ENCODE assay signal across 35 cellular contexts in the genomic region with DNA sequence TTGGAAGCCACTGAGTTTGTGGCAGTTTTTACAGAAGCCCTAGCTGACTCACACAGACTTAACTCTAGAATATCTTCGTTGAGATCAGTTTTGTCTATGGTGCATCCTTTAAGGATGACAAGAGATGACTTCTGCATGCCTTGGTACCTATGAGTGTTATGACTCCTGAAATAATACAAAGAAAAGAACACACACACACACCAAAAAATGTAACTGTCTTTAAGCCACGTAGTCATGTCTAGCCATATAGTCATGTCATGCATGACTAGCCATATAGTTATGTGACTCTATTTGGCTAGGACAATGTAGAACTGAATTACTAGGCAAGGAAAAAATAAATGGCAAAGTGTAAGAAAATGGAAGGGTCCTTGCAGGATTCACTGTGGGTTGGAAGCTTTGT.
"Had no signal": no experiment of that assay in that cellular context is flagged by ENCODE, and none has a peak within 500 bp of the region (broad histone marks: within the 10 kb centered on the region; RNA-seq: fewer than 3 reads in every experiment).

No MANE protein-coding gene starts in this region.

- H3K4me3 ChIP-seq: MG63 had no signal

- H3K9ac ChIP-seq: KMS-11 had no signal

- DNase-seq: Karpas-422, Kasumi-1, MG63, MM.1S, MV-4-11, NCI-H1048, NCI-H1092, NCI-H1092 treated with DMSO at 0.1 percent for 48 hours, NCI-H1105, NCI-H1105 treated with DMSO at 0.1 percent for 48 hours, NCI-H1417, NCI-H1417 treated with DMSO at 0.1 percent for 48 hours, NCI-H1436, NCI-H1436 treated with DMSO at 0.1 percent for 48 hours, NCI-H146, NCI-H1694, NCI-H1694 treated with DMSO at 0.1 percent for 48 hours, NCI-H187, NCI-H187 treated with DMSO at 0.1 percent for 48 hours, NCI-H1930, NCI-H2029, NCI-H2029 treated with DMSO at 0.1 percent for 48 hours, NCI-H2081, NCI-H2081 treated with DMSO at 0.1 percent for 48 hours, NCI-H2107, NCI-H2171, NCI-H2171 treated with DMSO at 0.1 percent for 48 hours, NCI-H2227 treated with DMSO at 0.1 percent for 48 hours, NCI-H226, NCI-H345, NCI-H446, NCI-H446 treated with DMSO at 0.1 percent for 48 hours, NCI-H510A, NCI-H510A treated with DMSO at 0.1 percent for 48 hours had no signal

- H3K4me2 ChIP-seq: KMS-11 had no signal

- H3K36me3 ChIP-seq: MG63 had no signal

- H3K9me3 ChIP-seq: MG63 had no signal

- H3K27me3 ChIP-seq: MG63 had no signal

- H3K27ac ChIP-seq: KMS-11 had no signal
